In the genomic region with DNA sequence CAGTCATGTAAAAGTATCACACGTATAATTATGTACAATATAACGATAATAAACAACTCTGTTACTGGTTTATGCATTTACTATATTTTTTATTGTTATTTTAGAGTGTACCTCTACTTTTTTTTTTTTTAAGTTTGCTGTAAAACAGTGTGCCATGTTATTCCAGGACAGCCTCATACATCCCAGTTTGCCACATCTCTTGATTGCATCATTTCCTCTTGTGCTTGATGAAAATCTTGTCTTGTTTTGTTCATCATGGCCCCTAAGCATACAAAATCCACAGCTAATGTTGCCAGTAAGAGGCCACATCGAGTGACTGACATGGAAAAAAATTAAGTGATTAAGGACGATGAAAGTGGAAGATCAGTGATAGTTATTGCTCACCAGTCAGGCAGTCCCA, we compare ENCODE assay signal across 3 cellular contexts.
TF ChIP-seq lines count a peak whose summit lies in the region.

No MANE protein-coding gene starts in this region.

TF ChIP-seq in SK-N-SH, 30 proteins besides CTCF, POLR2A, EP300 and RAD21:
- no peak for TF ChIP-seq FOSL2 (IDR thresholded peaks at IDR 0.05; ENCODE audit: borderline replicate concordance, low read depth)
- TF ChIP-seq NRF1 (IDR thresholded peaks at IDR 0.05; ENCODE audit: low read depth, low read length), result no peak
- TF ChIP-seq RFX5 (IDR thresholded peaks at IDR 0.05; ENCODE audit: low read length), result no peak
- TF ChIP-seq MXI1 (IDR thresholded peaks at IDR 0.05; ENCODE audit: low read depth, low read length), result no peak
- TF ChIP-seq, protein P1, sequence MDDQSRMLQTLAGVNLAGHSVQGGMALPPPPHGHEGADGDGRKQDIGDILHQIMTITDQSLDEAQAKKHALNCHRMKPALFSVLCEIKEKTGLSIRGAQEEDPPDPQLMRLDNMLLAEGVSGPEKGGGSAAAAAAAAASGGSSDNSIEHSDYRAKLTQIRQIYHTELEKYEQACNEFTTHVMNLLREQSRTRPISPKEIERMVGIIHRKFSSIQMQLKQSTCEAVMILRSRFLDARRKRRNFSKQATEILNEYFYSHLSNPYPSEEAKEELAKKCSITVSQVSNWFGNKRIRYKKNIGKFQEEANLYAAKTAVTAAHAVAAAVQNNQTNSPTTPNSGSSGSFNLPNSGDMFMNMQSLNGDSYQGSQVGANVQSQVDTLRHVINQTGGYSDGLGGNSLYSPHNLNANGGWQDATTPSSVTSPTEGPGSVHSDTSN (IDR thresholded peaks at IDR 0.05), result no peak
- TF ChIP-seq TEAD4 (IDR thresholded peaks at IDR 0.05; ENCODE audit: borderline replicate concordance, insufficient read depth), result no peak
- TF ChIP-seq SIN3A (IDR thresholded peaks at IDR 0.05; ENCODE audit: borderline replicate concordance, low read depth, low read length), result no peak
- TF ChIP-seq, protein P2, sequence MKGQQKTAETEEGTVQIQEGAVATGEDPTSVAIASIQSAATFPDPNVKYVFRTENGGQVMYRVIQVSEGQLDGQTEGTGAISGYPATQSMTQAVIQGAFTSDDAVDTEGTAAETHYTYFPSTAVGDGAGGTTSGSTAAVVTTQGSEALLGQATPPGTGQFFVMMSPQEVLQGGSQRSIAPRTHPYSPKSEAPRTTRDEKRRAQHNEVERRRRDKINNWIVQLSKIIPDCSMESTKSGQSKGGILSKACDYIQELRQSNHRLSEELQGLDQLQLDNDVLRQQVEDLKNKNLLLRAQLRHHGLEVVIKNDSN (IDR thresholded peaks at IDR 0.05; ENCODE audit: borderline replicate concordance, low read depth), result no peak
- TF ChIP-seq, protein P3, sequence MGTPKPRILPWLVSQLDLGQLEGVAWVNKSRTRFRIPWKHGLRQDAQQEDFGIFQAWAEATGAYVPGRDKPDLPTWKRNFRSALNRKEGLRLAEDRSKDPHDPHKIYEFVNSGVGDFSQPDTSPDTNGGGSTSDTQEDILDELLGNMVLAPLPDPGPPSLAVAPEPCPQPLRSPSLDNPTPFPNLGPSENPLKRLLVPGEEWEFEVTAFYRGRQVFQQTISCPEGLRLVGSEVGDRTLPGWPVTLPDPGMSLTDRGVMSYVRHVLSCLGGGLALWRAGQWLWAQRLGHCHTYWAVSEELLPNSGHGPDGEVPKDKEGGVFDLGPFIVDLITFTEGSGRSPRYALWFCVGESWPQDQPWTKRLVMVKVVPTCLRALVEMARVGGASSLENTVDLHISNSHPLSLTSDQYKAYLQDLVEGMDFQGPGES (IDR thresholded peaks at IDR 0.05; ENCODE audit: low read depth, low read length), result no peak
- no peak for TF ChIP-seq POLR2AphosphoS5 (IDR thresholded peaks at IDR 0.05; ENCODE audit: low read depth, low read length)
- TF ChIP-seq TAF1 (IDR thresholded peaks at IDR 0.05; ENCODE audit: borderline replicate concordance, low read depth, low read length), result no peak
- no peak for TF ChIP-seq YY1 (IDR thresholded peaks at IDR 0.05; ENCODE audit: low read depth)

TF ChIP-seq in SK-N-SH treated with all-trans-retinoic acid at 6 μM for 48 hours, 23 proteins besides CTCF, POLR2A, EP300 and RAD21:
- TF ChIP-seq ISL1 (CRISPR knock-in tag; IDR thresholded peaks at IDR 0.05), result no peak
- no peak for TF ChIP-seq ZFP30 (CRISPR knock-in tag; IDR thresholded peaks at IDR 0.05)
- TF ChIP-seq PPARA (CRISPR knock-in tag; IDR thresholded peaks at IDR 0.05; ENCODE audit: borderline replicate concordance), result no peak
- TF ChIP-seq ESRRG (CRISPR knock-in tag; IDR thresholded peaks at IDR 0.05), result no peak
- no peak for TF ChIP-seq ZC3H10 (CRISPR knock-in tag; IDR thresholded peaks at IDR 0.05)
- TF ChIP-seq, protein P4, sequence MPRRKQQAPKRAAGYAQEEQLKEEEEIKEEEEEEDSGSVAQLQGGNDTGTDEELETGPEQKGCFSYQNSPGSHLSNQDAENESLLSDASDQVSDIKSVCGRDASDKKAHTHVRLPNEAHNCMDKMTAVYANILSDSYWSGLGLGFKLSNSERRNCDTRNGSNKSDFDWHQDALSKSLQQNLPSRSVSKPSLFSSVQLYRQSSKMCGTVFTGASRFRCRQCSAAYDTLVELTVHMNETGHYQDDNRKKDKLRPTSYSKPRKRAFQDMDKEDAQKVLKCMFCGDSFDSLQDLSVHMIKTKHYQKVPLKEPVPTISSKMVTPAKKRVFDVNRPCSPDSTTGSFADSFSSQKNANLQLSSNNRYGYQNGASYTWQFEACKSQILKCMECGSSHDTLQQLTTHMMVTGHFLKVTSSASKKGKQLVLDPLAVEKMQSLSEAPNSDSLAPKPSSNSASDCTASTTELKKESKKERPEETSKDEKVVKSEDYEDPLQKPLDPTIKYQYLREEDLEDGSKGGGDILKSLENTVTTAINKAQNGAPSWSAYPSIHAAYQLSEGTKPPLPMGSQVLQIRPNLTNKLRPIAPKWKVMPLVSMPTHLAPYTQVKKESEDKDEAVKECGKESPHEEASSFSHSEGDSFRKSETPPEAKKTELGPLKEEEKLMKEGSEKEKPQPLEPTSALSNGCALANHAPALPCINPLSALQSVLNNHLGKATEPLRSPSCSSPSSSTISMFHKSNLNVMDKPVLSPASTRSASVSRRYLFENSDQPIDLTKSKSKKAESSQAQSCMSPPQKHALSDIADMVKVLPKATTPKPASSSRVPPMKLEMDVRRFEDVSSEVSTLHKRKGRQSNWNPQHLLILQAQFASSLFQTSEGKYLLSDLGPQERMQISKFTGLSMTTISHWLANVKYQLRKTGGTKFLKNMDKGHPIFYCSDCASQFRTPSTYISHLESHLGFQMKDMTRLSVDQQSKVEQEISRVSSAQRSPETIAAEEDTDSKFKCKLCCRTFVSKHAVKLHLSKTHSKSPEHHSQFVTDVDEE (CRISPR knock-in tag; IDR thresholded peaks at IDR 0.05), result no peak
- TF ChIP-seq OSR1 (CRISPR knock-in tag; IDR thresholded peaks at IDR 0.05), result no peak
- no peak for TF ChIP-seq TCF4 (CRISPR knock-in tag; IDR thresholded peaks at IDR 0.05; ENCODE audit: borderline replicate concordance)
- TF ChIP-seq, protein P5, sequence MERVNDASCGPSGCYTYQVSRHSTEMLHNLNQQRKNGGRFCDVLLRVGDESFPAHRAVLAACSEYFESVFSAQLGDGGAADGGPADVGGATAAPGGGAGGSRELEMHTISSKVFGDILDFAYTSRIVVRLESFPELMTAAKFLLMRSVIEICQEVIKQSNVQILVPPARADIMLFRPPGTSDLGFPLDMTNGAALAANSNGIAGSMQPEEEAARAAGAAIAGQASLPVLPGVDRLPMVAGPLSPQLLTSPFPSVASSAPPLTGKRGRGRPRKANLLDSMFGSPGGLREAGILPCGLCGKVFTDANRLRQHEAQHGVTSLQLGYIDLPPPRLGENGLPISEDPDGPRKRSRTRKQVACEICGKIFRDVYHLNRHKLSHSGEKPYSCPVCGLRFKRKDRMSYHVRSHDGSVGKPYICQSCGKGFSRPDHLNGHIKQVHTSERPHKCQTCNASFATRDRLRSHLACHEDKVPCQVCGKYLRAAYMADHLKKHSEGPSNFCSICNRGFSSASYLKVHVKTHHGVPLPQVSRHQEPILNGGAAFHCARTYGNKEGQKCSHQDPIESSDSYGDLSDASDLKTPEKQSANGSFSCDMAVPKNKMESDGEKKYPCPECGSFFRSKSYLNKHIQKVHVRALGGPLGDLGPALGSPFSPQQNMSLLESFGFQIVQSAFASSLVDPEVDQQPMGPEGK (CRISPR knock-in tag; IDR thresholded peaks at IDR 0.05; ENCODE audit: borderline replicate concordance), result no peak
TF ChIP-seq in SK-N-SH treated with all-trans-retinoic acid at 6 μM for 48 hours: peak in this region for 0.

TF ChIP-seq in IMR-90, 13 proteins besides CTCF, POLR2A, EP300 and RAD21:
- peak; percentile 87 for TF ChIP-seq CEBPB (IDR thresholded peaks at IDR 0.05; ENCODE audit: low read depth, low read length)
- no peak for TF ChIP-seq MAZ (IDR thresholded peaks at IDR 0.05; ENCODE audit: borderline replicate concordance, low read depth, low read length)
- TF ChIP-seq SMC3 (IDR thresholded peaks at IDR 0.05; ENCODE audit: low read depth, low read length), result no peak
TF ChIP-seq in IMR-90: peak in this region for 1.
